ENCODE assay signal across 1 cellular context in genomic region chr17:55348749-55349354, GRCh38.
TF ChIP-seq lines count a peak whose summit lies in the region.

No MANE protein-coding gene starts in this region.

TF ChIP-seq in HepG2, 621 proteins besides CTCF, POLR2A, EP300 and RAD21 (continued from another document and continues in another):
- TF ChIP-seq, protein P1, sequence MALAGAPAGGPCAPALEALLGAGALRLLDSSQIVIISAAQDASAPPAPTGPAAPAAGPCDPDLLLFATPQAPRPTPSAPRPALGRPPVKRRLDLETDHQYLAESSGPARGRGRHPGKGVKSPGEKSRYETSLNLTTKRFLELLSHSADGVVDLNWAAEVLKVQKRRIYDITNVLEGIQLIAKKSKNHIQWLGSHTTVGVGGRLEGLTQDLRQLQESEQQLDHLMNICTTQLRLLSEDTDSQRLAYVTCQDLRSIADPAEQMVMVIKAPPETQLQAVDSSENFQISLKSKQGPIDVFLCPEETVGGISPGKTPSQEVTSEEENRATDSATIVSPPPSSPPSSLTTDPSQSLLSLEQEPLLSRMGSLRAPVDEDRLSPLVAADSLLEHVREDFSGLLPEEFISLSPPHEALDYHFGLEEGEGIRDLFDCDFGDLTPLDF (CRISPR knock-in tag; IDR thresholded peaks at IDR 0.05) = no peak
- TF ChIP-seq MED1 (CRISPR knock-in tag; IDR thresholded peaks at IDR 0.05) (peak; percentile 35; the same call in 1 of the 2 replicates), TCF7 (IDR thresholded peaks at IDR 0.05; ENCODE audit: low read depth) (no peak), HCFC1 (IDR thresholded peaks at IDR 0.05; ENCODE audit: low read depth, low read length) (no peak), SATB2 (CRISPR knock-in tag; IDR thresholded peaks at IDR 0.05) (no peak), ZFAT (CRISPR knock-in tag; conservative IDR thresholded peaks at IDR 0.05) (no peak), ZNF275 (CRISPR knock-in tag; IDR thresholded peaks at IDR 0.05; ENCODE audit: borderline replicate concordance) (no peak; the same call in 1 of the 2 replicates), TAF1 (CRISPR knock-in tag; IDR thresholded peaks at IDR 0.05) (no peak), KDM5B (CRISPR knock-in tag; IDR thresholded peaks at IDR 0.05; ENCODE audit: borderline replicate concordance) (no peak), ZNF468 (CRISPR knock-in tag; IDR thresholded peaks at IDR 0.05) (no peak), FOSL1 (CRISPR knock-in tag; IDR thresholded peaks at IDR 0.05; ENCODE audit: borderline replicate concordance) (no peak), EZH2 (conservative IDR thresholded peaks at IDR 0.05; ENCODE audit: low read depth, low read length) (no peak), SIN3B (IDR thresholded peaks at IDR 0.05; ENCODE audit: low read length) (no peak), ZBTB10 (CRISPR knock-in tag; IDR thresholded peaks at IDR 0.05; ENCODE audit: borderline replicate concordance) (no peak), STAT6 (CRISPR knock-in tag; IDR thresholded peaks at IDR 0.05; ENCODE audit: borderline replicate concordance) (no peak), ZNF589 (CRISPR knock-in tag; conservative IDR thresholded peaks at IDR 0.05) (no peak), THAP11 (CRISPR knock-in tag; IDR thresholded peaks at IDR 0.05) (peak; percentile 50; the same call in 1 of the 2 replicates), ZMYM3 (CRISPR knock-in tag; IDR thresholded peaks at IDR 0.05) (no peak), RBFOX2 (IDR thresholded peaks at IDR 0.05; ENCODE audit: low read depth, low read length) (no peak), MYNN (CRISPR knock-in tag; IDR thresholded peaks at IDR 0.05; ENCODE audit: low read depth) (no peak), SRY (CRISPR knock-in tag; IDR thresholded peaks at IDR 0.05) (no peak), REXO4 (CRISPR knock-in tag; IDR thresholded peaks at IDR 0.05; ENCODE audit: borderline replicate concordance) (no peak), RNF219 (CRISPR knock-in tag; IDR thresholded peaks at IDR 0.05) (no peak), PHF5A (CRISPR knock-in tag; IDR thresholded peaks at IDR 0.05; ENCODE audit: low read depth, unreplicated experiment) (no peak), KMT2B (CRISPR knock-in tag; IDR thresholded peaks at IDR 0.05) (0 out of 2 replicates have a peak, but pooled peaks have one; percentile 47), ETV5 (CRISPR knock-in tag; IDR thresholded peaks at IDR 0.05; ENCODE audit: borderline replicate concordance) (peak; percentile 26; the same call in 1 of the 2 replicates), NFAT5 (CRISPR knock-in tag; IDR thresholded peaks at IDR 0.05) (no peak), ATF4 (CRISPR knock-in tag; IDR thresholded peaks at IDR 0.05) (no peak), ATF5 (CRISPR knock-in tag; IDR thresholded peaks at IDR 0.05; ENCODE audit: low read depth) (no peak), HDAC2 (CRISPR knock-in tag; IDR thresholded peaks at IDR 0.05) (peak; percentile 55; the same call in 1 of the 2 replicates), PHF21A (CRISPR knock-in tag; IDR thresholded peaks at IDR 0.05) (no peak), ASH2L (IDR thresholded peaks at IDR 0.05; ENCODE audit: insufficient read length, low read depth, low read length) (peak; percentile 22), NR1H2 (CRISPR knock-in tag; IDR thresholded peaks at IDR 0.05; ENCODE audit: borderline replicate concordance, low read depth) (no peak), MAF1 (CRISPR knock-in tag; IDR thresholded peaks at IDR 0.05; ENCODE audit: borderline replicate concordance) (no peak), ZNF337 (CRISPR knock-in tag; IDR thresholded peaks at IDR 0.05; ENCODE audit: borderline replicate concordance, low read depth) (no peak)
- TF ChIP-seq, protein P2, sequence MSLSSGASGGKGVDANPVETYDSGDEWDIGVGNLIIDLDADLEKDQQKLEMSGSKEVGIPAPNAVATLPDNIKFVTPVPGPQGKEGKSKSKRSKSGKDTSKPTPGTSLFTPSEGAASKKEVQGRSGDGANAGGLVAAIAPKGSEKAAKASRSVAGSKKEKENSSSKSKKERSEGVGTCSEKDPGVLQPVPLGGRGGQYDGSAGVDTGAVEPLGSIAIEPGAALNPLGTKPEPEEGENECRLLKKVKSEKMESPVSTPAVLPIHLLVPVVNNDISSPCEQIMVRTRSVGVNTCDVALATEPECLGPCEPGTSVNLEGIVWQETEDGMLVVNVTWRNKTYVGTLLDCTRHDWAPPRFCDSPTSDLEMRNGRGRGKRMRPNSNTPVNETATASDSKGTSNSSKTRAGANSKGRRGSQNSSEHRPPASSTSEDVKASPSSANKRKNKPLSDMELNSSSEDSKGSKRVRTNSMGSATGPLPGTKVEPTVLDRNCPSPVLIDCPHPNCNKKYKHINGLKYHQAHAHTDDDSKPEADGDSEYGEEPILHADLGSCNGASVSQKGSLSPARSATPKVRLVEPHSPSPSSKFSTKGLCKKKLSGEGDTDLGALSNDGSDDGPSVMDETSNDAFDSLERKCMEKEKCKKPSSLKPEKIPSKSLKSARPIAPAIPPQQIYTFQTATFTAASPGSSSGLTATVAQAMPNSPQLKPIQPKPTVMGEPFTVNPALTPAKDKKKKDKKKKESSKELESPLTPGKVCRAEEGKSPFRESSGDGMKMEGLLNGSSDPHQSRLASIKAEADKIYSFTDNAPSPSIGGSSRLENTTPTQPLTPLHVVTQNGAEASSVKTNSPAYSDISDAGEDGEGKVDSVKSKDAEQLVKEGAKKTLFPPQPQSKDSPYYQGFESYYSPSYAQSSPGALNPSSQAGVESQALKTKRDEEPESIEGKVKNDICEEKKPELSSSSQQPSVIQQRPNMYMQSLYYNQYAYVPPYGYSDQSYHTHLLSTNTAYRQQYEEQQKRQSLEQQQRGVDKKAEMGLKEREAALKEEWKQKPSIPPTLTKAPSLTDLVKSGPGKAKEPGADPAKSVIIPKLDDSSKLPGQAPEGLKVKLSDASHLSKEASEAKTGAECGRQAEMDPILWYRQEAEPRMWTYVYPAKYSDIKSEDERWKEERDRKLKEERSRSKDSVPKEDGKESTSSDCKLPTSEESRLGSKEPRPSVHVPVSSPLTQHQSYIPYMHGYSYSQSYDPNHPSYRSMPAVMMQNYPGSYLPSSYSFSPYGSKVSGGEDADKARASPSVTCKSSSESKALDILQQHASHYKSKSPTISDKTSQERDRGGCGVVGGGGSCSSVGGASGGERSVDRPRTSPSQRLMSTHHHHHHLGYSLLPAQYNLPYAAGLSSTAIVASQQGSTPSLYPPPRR (CRISPR knock-in tag; IDR thresholded peaks at IDR 0.05; ENCODE audit: borderline replicate concordance) = no peak
- TF ChIP-seq, protein P3, sequence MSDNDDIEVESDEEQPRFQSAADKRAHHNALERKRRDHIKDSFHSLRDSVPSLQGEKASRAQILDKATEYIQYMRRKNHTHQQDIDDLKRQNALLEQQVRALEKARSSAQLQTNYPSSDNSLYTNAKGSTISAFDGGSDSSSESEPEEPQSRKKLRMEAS (IDR thresholded peaks at IDR 0.05) = no peak
